ENCODE assay signal across 31 cellular contexts in the genomic region with DNA sequence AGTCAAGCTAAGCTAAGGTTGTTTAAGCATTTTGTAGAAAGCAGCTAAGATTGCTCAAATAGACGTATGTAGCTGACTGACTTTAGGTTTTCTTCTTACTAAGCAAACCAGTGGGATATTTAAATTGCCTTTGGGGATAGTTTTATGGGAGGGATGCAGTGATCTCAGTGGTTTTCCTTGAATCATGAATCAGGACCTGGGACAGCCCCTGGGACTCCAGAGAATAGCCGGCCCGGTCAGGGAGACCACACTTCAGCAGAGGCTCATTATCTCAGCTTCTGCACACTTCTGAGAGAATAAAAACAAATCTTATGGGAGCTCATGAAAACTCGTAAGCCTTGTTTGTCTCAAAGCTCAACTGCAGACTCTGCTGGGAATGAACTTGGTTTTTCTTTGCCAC. TPM values are rescaled to one million over a fixed set of nuclear protein-coding genes. Genes with fewer than 3 reads are reported as not detected.
"Had no signal": no experiment of that assay in that cellular context is flagged by ENCODE, and none has a peak within 500 bp of the region (broad histone marks: within the 10 kb centered on the region; RNA-seq: fewer than 3 reads in every experiment).

A gene with protein sequence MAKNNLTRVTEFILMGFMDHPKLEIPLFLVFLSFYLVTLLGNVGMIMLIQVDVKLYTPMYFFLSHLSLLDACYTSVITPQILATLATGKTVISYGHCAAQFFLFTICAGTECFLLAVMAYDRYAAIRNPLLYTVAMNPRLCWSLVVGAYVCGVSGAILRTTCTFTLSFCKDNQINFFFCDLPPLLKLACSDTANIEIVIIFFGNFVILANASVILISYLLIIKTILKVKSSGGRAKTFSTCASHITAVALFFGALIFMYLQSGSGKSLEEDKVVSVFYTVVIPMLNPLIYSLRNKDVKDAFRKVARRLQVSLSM (minus strand): TSS at position 62 of the 400 bp plus-strand sequence. CDS start 6,086 bp downstream, outside the sequence.

- H3K27me3 ChIP-seq: gastrocnemius medialis, tibial nerve had no signal

- DNase-seq: activated B cell treated with CpG ODN at 0.5 μM for 24 hours; activated CD8-positive, alpha-beta memory T cell treated with anti-CD3 and anti-CD28 coated beads, Interleukin-2, amount 10 ng/mL, durations not matched to agents 7 days and 5 days; activated CD8-positive, alpha-beta T cell treated with anti-CD3 and anti-CD28 coated beads, Interleukin-2, amount 10 ng/mL, durations not matched to agents 7 days and 5 days; activated naive CD4-positive, alpha-beta T cell; activated T-cell treated with anti-CD3 and anti-CD28 coated beads, Interleukin-2, amount 50 U/mL, for 48 hours; effector CD8-positive, alpha-beta T cell; erythroblast; gastrocnemius medialis; glutamatergic neuron; immature natural killer cell; kidney; left colon; naive thymus-derived CD8-positive, alpha-beta T cell; nucleus accumbens; right cardiac atrium; stimulated activated CD4-positive, alpha-beta T cell treated with anti-CD3 and anti-CD28 coated beads, Interleukin-2, amount 100 ng/mL, for 48 hours; stimulated activated naive CD4-positive, alpha-beta T cell treated with Interleukin-2 at 50 U/mL for 16 hours; SW 1271; T-helper 17 cell had no signal

- H2AFZ ChIP-seq: parathyroid adenoma had no signal

- H3K36me3 ChIP-seq: gastrocnemius medialis, tibial nerve had no signal

- H3K4me3 ChIP-seq: gastrocnemius medialis, tibial nerve had no signal

- H3K9me3 ChIP-seq: gastrocnemius medialis, tibial nerve had no signal

- H3K4me1 ChIP-seq: gastrocnemius medialis, parathyroid adenoma, tibial nerve had no signal

- H3K27ac ChIP-seq: gastrocnemius medialis, parathyroid adenoma, tibial nerve had no signal

- H3K79me2 ChIP-seq: parathyroid adenoma had no signal

- ATAC-seq: activated CD8-positive, alpha-beta memory T cell treated with anti-CD3 and anti-CD28 coated beads, Interleukin-2, amount 10 ng/mL, durations not matched to agents 7 days and 5 days; activated CD8-positive, alpha-beta T cell treated with anti-CD3 and anti-CD28 coated beads, Interleukin-2, amount 10 ng/mL, durations not matched to agents 7 days and 5 days; activated naive CD4-positive, alpha-beta T cell treated with anti-CD3 and anti-CD28 coated beads, Interleukin-2, amount 50 U/mL, for 72 hours; gastrocnemius medialis; left colon; naive thymus-derived CD8-positive, alpha-beta T cell; right cardiac atrium; T-helper 17 cell had no signal

- H3K9ac ChIP-seq: parathyroid adenoma had no signal

RNA-seq across cellular contexts. Expression of the gene that starts here (rescaled TPM):
- total RNA-seq: activated B cell treated with CpG ODN at 0.5 μM for 24 hours; activated CD8-positive, alpha-beta memory T cell treated with anti-CD3 and anti-CD28 coated beads, Interleukin-2, amount 10 ng/mL, durations not matched to agents 7 days and 5 days; activated CD8-positive, alpha-beta T cell treated with anti-CD3 and anti-CD28 coated beads, Interleukin-2, amount 10 ng/mL, durations not matched to agents 7 days and 5 days; activated naive CD4-positive, alpha-beta T cell treated with anti-CD3 and anti-CD28 coated beads, Interleukin-2, amount 50 U/mL, for 72 hours; bronchial epithelial cell; dermis microvascular lymphatic vessel endothelial cell; gastrocnemius medialis; kidney; left colon; lower leg skin; mesothelial cell of epicardium; naive thymus-derived CD8-positive, alpha-beta T cell; neural crest cell; pulmonary artery endothelial cell; right cardiac atrium; skeletal muscle tissue; T-helper 17 cell; temporal lobe; tibial nerve; ureter had no signal
- polyA plus RNA-seq: immature natural killer cell; naive thymus-derived CD8-positive, alpha-beta T cell; right cardiac atrium had no signal
